19 cellular contexts compared by ENCODE assay signal in the genomic region with DNA sequence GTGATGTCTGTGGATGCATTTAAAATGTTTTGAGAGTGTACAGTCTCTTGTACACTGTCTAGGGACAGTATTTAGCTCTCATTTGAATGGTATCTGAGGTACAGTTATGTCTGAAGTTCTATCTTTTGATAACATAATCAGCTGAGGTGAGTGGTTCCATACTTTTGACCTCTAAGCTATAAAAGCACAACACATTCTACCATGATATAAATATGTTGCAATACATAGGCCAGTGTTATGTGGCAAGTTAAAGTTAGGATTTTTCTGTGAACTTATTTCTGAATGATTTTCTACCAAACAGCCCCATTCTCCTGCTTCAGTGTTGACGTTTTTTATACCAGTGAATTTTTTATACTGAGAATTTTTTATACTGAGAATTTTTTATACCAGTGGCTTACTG.
DNase-seq lines count a peak whose midpoint lies in the region; ATAC-seq and TF ChIP-seq lines count a peak whose summit lies in the region.
"Had no signal": no experiment of that assay in that cellular context is flagged by ENCODE, and none has a peak within 500 bp of the region (broad histone marks: within the 10 kb centered on the region; RNA-seq: fewer than 3 reads in every experiment).

No MANE protein-coding gene starts in this region.

- TF ChIP-seq CTCF in A673 (conservative IDR thresholded peaks at IDR 0.05; ENCODE audit: low read depth, low read length), result no peak
- no peak for TF ChIP-seq CTCF in CD8-positive, alpha-beta T cell (IDR thresholded peaks at IDR 0.05)
- no peak for TF ChIP-seq CTCF in neural progenitor cell (IDR thresholded peaks at IDR 0.05)

- in situ Hi-C loops in HAP-1 (cut with MboI; ENCODE audit: low sequenced_read_pairs), result no loop called here

- no peaks in the 10 kb centered on the region for H3K27me3 ChIP-seq in A673 (replicated peaks; ENCODE audit: insufficient read depth, low read depth, low read length, poor library complexity)
- no peaks in the 10 kb centered on the region for H3K27me3 ChIP-seq in CD8-positive, alpha-beta T cell (ENCODE audit: insufficient read depth, low read length)
- no peaks in the 10 kb centered on the region for H3K27me3 ChIP-seq in naive thymus-derived CD4-positive, alpha-beta T cell (ENCODE audit: control insufficient read depth in 2 of 2, insufficient read depth in 2 of 2, low read length in 2 of 2)
- H3K27me3 ChIP-seq in neural progenitor cell, result no peaks in the 10 kb centered on the region
- no peaks in the 10 kb centered on the region for H3K27me3 ChIP-seq in HAP-1 (ENCODE audit: low read depth)
- H3K27me3 ChIP-seq: BLaER1 treated with 17β-estradiol and CSF1 and Interleukin-3, amounts not matched to agents 10 nM and 100 nM; MG63 had no signal

- H3K4me2 ChIP-seq in neural progenitor cell, result no peak overlapping the region

- no peak overlapping the region for H3K9ac ChIP-seq in neural progenitor cell
- H3K9ac ChIP-seq: BLaER1 treated with 17β-estradiol and CSF1 and Interleukin-3, amounts not matched to agents 10 nM and 100 nM had no signal

- H3K79me2 ChIP-seq in neural progenitor cell (ENCODE audit: low read depth), result no peaks in the 10 kb centered on the region

- no TSS peak for BruUV-seq in A673 (replicated peaks; lab: Mats Ljungman, UMichigan)

- POLR2A ChIA-PET in A673 (lab: Charles Lee; ENCODE audit: low non-redundant PET), result no interaction called here
- POLR2A ChIA-PET in CD8-positive, alpha-beta T cell (lab: Charles Lee), result interaction anchor here (1.8 kb wide), 1 partner anchor 13 kb away, joined by 4 read pairs; no protein-coding TSS in a partner anchor
- POLR2A ChIA-PET in naive thymus-derived CD4-positive, alpha-beta T cell (lab: Charles Lee), result interaction anchor here (0.8 to 1.4 kb wide), 2 partner anchors 10 to 13 kb away, joined by 5 to 8 read pairs; no protein-coding TSS in a partner anchor

- H3K4me1 Mint-ChIP-seq in CD8-positive, alpha-beta T cell (ENCODE audit: low read depth), result peaks cover 55% of the 10 kb centered on the region
- peaks cover 22% of the 10 kb centered on the region for H3K4me1 Mint-ChIP-seq in activated T-helper 1 cell treated with anti-CD3 and anti-CD28 coated beads, Interleukin-12 subunit alpha, Interleukin-12 subunit beta, Interleukin-2, Interleukin-4 antibody, amounts not matched to agents 30 ng/mL and 10 ng/mL and 1 ng/mL, durations not matched to agents 14 hours and 24 hours and 36 hours (ENCODE audit: low read depth)
- H3K4me1 Mint-ChIP-seq in naive thymus-derived CD4-positive, alpha-beta T cell, result peaks cover 20 to 76% (median 62%) of the 10 kb centered on the region in 7 donors
- H3K4me1 Mint-ChIP-seq in neural progenitor cell, result no peaks in the 10 kb centered on the region

- H3K27me3 Mint-ChIP-seq in CD8-positive, alpha-beta T cell (ENCODE audit: low read depth), result no peaks in the 10 kb centered on the region
- H3K27me3 Mint-ChIP-seq in activated T-helper 1 cell treated with anti-CD3 and anti-CD28 coated beads, Interleukin-12 subunit alpha, Interleukin-12 subunit beta, Interleukin-2, Interleukin-4 antibody, amounts not matched to agents 30 ng/mL and 10 ng/mL and 1 ng/mL, durations not matched to agents 14 hours and 24 hours and 36 hours (ENCODE audit: insufficient read depth), result peaks cover 2% of the 10 kb centered on the region
- no peaks in the 10 kb centered on the region for H3K27me3 Mint-ChIP-seq in naive thymus-derived CD4-positive, alpha-beta T cell
- no peaks in the 10 kb centered on the region for H3K27me3 Mint-ChIP-seq in neural progenitor cell (ENCODE audit: insufficient read depth, low read depth)

- H3K4me3 Mint-ChIP-seq in CD8-positive, alpha-beta T cell, result no peak overlapping the region
- no peak overlapping the region for H3K4me3 Mint-ChIP-seq in activated T-helper 1 cell treated with anti-CD3 and anti-CD28 coated beads, Interleukin-12 subunit alpha, Interleukin-12 subunit beta, Interleukin-2, Interleukin-4 antibody, amounts not matched to agents 30 ng/mL and 10 ng/mL and 1 ng/mL, durations not matched to agents 14 hours and 24 hours and 36 hours
- peak overlapping the region in 6 of 10 donors; percentile 4 to 66 (median 49) for H3K4me3 Mint-ChIP-seq in naive thymus-derived CD4-positive, alpha-beta T cell
- H3K4me3 Mint-ChIP-seq in neural progenitor cell, result no peak overlapping the region

- no peak for ATAC-seq in CD8-positive, alpha-beta T cell
- ATAC-seq in naive thymus-derived CD4-positive, alpha-beta T cell, result no peak
- ATAC-seq: HCT116 had no signal

- intact Hi-C loops in A673 (cut with micrococcal nuclease; ENCODE audit: unreplicated experiment), result no loop called here
- intact Hi-C loops in CD8-positive, alpha-beta T cell (cut with DNase I, micrococcal nuclease), result loop anchor here (1.0 to 5.0 kb wide), 2 partner anchors 9 to 69 kb away; no protein-coding TSS in a partner anchor
- intact Hi-C loops in activated T-helper 1 cell treated with anti-CD3 and anti-CD28 coated beads, Interleukin-12 subunit alpha, Interleukin-12 subunit beta, Interleukin-2, Interleukin-4 antibody, amounts not matched to agents 30 ng/mL and 10 ng/mL and 1 ng/mL, durations not matched to agents 14 hours and 24 hours and 36 hours (cut with micrococcal nuclease), result no loop called here
- intact Hi-C loops in naive thymus-derived CD4-positive, alpha-beta T cell (cut with micrococcal nuclease), result loop anchor here in 1 of 2 donors (1.0 kb wide), 1 partner anchor 9 kb away; no protein-coding TSS in a partner anchor

- peak overlapping the region; percentile 28 for H3K27ac ChIP-seq in A673 (ENCODE audit: low read depth, low read length, poor library complexity, severe bottlenecking)
- H3K27ac ChIP-seq in CD8-positive, alpha-beta T cell (ENCODE audit: low read depth, low read length), result no peak overlapping the region
- no peak overlapping the region for H3K27ac ChIP-seq in naive thymus-derived CD4-positive, alpha-beta T cell (ENCODE audit: low read depth, low read length)
- no peak overlapping the region for H3K27ac ChIP-seq in neural progenitor cell
- H3K27ac ChIP-seq: BLaER1 treated with 17β-estradiol and CSF1 and Interleukin-3, amounts not matched to agents 10 nM and 100 nM had no signal

- H4K20me1 ChIP-seq in neural progenitor cell (ENCODE audit: low read depth), result no peaks in the 10 kb centered on the region
- H4K20me1 ChIP-seq: BLaER1 treated with 17β-estradiol and CSF1 and Interleukin-3, amounts not matched to agents 10 nM and 100 nM had no signal

- peaks cover 8% of the 10 kb centered on the region for H3K36me3 ChIP-seq in A673 (ENCODE audit: insufficient read depth, low read length, poor library complexity, severe bottlenecking)
- H3K36me3 ChIP-seq in CD8-positive, alpha-beta T cell (ENCODE audit: insufficient read depth, low read length), result no peaks in the 10 kb centered on the region
- H3K36me3 ChIP-seq in naive thymus-derived CD4-positive, alpha-beta T cell (ENCODE audit: control insufficient read depth in 2 of 3, insufficient read depth in 3 of 3, low read length in 3 of 3), result no peaks in the 10 kb centered on the region
- no peaks in the 10 kb centered on the region for H3K36me3 ChIP-seq in neural progenitor cell
- H3K36me3 ChIP-seq in HAP-1 (replicated peaks), result no peaks in the 10 kb centered on the region
- H3K36me3 ChIP-seq: MG63 had no signal

- H3K9me3 ChIP-seq in A673 (ENCODE audit: low read depth, low read length, poor library complexity, severe bottlenecking), result no peaks in the 10 kb centered on the region
- no peaks in the 10 kb centered on the region for H3K9me3 ChIP-seq in CD8-positive, alpha-beta T cell (ENCODE audit: low read length)
- H3K9me3 ChIP-seq in naive thymus-derived CD4-positive, alpha-beta T cell (ENCODE audit: control insufficient read depth in 2 of 3, low read length in 3 of 3), result no peaks in the 10 kb centered on the region
- H3K9me3 ChIP-seq in neural progenitor cell (ENCODE audit: low read depth), result no peaks in the 10 kb centered on the region
- no peaks in the 10 kb centered on the region for H3K9me3 ChIP-seq in HAP-1
- H3K9me3 ChIP-seq: MG63 had no signal

- H3K36me3 Mint-ChIP-seq in CD8-positive, alpha-beta T cell, result peaks cover 15% of the 10 kb centered on the region
- peaks cover 3% of the 10 kb centered on the region for H3K36me3 Mint-ChIP-seq in activated T-helper 1 cell treated with anti-CD3 and anti-CD28 coated beads, Interleukin-12 subunit alpha, Interleukin-12 subunit beta, Interleukin-2, Interleukin-4 antibody, amounts not matched to agents 30 ng/mL and 10 ng/mL and 1 ng/mL, durations not matched to agents 14 hours and 24 hours and 36 hours (ENCODE audit: low read depth)
- peaks cover 9 to 31% (median 23%) of the 10 kb centered on the region in 5 donors for H3K36me3 Mint-ChIP-seq in naive thymus-derived CD4-positive, alpha-beta T cell
- no peaks in the 10 kb centered on the region for H3K36me3 Mint-ChIP-seq in neural progenitor cell

- CTCF ChIA-PET in A673 (lab: Charles Lee), result no interaction called here
- CTCF ChIA-PET in CD8-positive, alpha-beta T cell (lab: Charles Lee), result interaction anchor here (0.8 to 1.4 kb wide), 5 partner anchors 10 to 306 kb away, joined by 3 to 7 read pairs (median 4); no protein-coding TSS in a partner anchor
- CTCF ChIA-PET in naive thymus-derived CD4-positive, alpha-beta T cell (lab: Charles Lee), result interaction anchor here (1.3 to 2.0 kb wide), 2 partner anchors 29 to 320 kb away, joined by 5 read pairs; no protein-coding TSS in a partner anchor

- H3K4me1 ChIP-seq in A673 (ENCODE audit: insufficient read depth, low read length, poor library complexity, severe bottlenecking) (peaks cover 90% of the 10 kb centered on the region), neural progenitor cell (peaks cover 5% of the 10 kb centered on the region), HAP-1 (no peaks in the 10 kb centered on the region)
- peaks cover 30% of the 10 kb centered on the region for H3K4me1 ChIP-seq in CD8-positive, alpha-beta T cell (ENCODE audit: insufficient read depth, low read length)
- peaks cover 0 to 17% of the 10 kb centered on the region in 2 donors for H3K4me1 ChIP-seq in naive thymus-derived CD4-positive, alpha-beta T cell (ENCODE audit: control insufficient read depth in 2 of 2, insufficient read depth in 2 of 2, low read length in 2 of 2)

- H3F3A ChIP-seq in neural progenitor cell (ENCODE audit: low read depth), result no peaks in the 10 kb centered on the region

- no peak overlapping the region for H3K4me3 ChIP-seq in A673 (ENCODE audit: low read depth, low read length, poor library complexity, severe bottlenecking)
- H3K4me3 ChIP-seq in CD8-positive, alpha-beta T cell (ENCODE audit: low read depth, low read length), result no peak overlapping the region
- no peak overlapping the region for H3K4me3 ChIP-seq in naive thymus-derived CD4-positive, alpha-beta T cell (ENCODE audit: low read length)
- H3K4me3 ChIP-seq in neural progenitor cell, result no peak overlapping the region
- H3K4me3 ChIP-seq in HAP-1, result no peak overlapping the region
- H3K4me3 ChIP-seq: BLaER1 treated with 17β-estradiol and CSF1 and Interleukin-3, amounts not matched to agents 10 nM and 100 nM; MG63 had no signal

- H2AFZ ChIP-seq in neural progenitor cell (replicated peaks), result no peak overlapping the region

- no peaks in the 10 kb centered on the region for H3K9me3 Mint-ChIP-seq in CD8-positive, alpha-beta T cell
- H3K9me3 Mint-ChIP-seq in activated T-helper 1 cell treated with anti-CD3 and anti-CD28 coated beads, Interleukin-12 subunit alpha, Interleukin-12 subunit beta, Interleukin-2, Interleukin-4 antibody, amounts not matched to agents 30 ng/mL and 10 ng/mL and 1 ng/mL, durations not matched to agents 14 hours and 24 hours and 36 hours, result no peaks in the 10 kb centered on the region
- peaks cover 0 to 7% (median 0%) of the 10 kb centered on the region in 11 donors for H3K9me3 Mint-ChIP-seq in naive thymus-derived CD4-positive, alpha-beta T cell
- H3K9me3 Mint-ChIP-seq in neural progenitor cell, result no peaks in the 10 kb centered on the region

- DNase-seq in A673 (ENCODE audit: low spot score), result no peak
- DNase-seq in CD8-positive, alpha-beta T cell, result no peak
- DNase-seq in activated T-helper 1 cell treated with anti-CD3 and anti-CD28 coated beads, Interleukin-12 subunit alpha, Interleukin-12 subunit beta, Interleukin-2, Interleukin-4 antibody, amounts not matched to agents 30 ng/mL and 10 ng/mL and 1 ng/mL, durations not matched to agents 14 hours and 24 hours and 36 hours (ENCODE audit: low spot score), result no peak
- no peak for DNase-seq in naive thymus-derived CD4-positive, alpha-beta T cell
- DNase-seq in neural progenitor cell (ENCODE audit: low spot score), result no peak
- DNase-seq in islet precursor cell, result no peak
- no peak for DNase-seq in HAP-1 (ENCODE audit: low spot score in 2 of 2)
- DNase-seq: GOT3, Kasumi-1, NCI-H1048, NCI-H1417 treated with DMSO at 0.1 percent for 48 hours, NCI-H187, NCI-H446, NCI-H526 treated with DMSO at 0.1 percent for 48 hours, OCI-M1, SW 1271 had no signal

- H3K27ac Mint-ChIP-seq in CD8-positive, alpha-beta T cell, result peak overlapping the region; percentile 35
- H3K27ac Mint-ChIP-seq in activated T-helper 1 cell treated with anti-CD3 and anti-CD28 coated beads, Interleukin-12 subunit alpha, Interleukin-12 subunit beta, Interleukin-2, Interleukin-4 antibody, amounts not matched to agents 30 ng/mL and 10 ng/mL and 1 ng/mL, durations not matched to agents 14 hours and 24 hours and 36 hours, result peak overlapping the region; percentile 0
- H3K27ac Mint-ChIP-seq in naive thymus-derived CD4-positive, alpha-beta T cell, result peak overlapping the region in 7 of 9 donors; percentile 3 to 68 (median 14)
- H3K27ac Mint-ChIP-seq in neural progenitor cell, result no peak overlapping the region

Comparison
In these comparisons a context has a peak if more than half of its experiments do, and no peak if none do; other contexts are left out.
1. H3K4me3 Mint-ChIP-seq: peak in naive thymus-derived CD4-positive, alpha-beta T cell (6 of 10); none in CD8-positive, alpha-beta T cell (single experiment), activated T-helper 1 cell treated with anti-CD3 and anti-CD28 coated beads, Interleukin-12 subunit alpha, Interleukin-12 subunit beta, Interleukin-2, Interleukin-4 antibody, amounts not matched to agents 30 ng/mL and 10 ng/mL and 1 ng/mL, durations not matched to agents 14 hours and 24 hours and 36 hours (single experiment) and neural progenitor cell (single experiment).
2. intact Hi-C loops: an anchor here in CD8-positive, alpha-beta T cell (1.0 to 5.0 kb wide); none called in A673 and activated T-helper 1 cell treated with anti-CD3 and anti-CD28 coated beads, Interleukin-12 subunit alpha, Interleukin-12 subunit beta, Interleukin-2, Interleukin-4 antibody, amounts not matched to agents 30 ng/mL and 10 ng/mL and 1 ng/mL, durations not matched to agents 14 hours and 24 hours and 36 hours.